8 cellular contexts compared by ENCODE assay signal in genomic region chr20:8114612-8115011, GRCh38. TPM values are rescaled to one million over a fixed set of nuclear protein-coding genes. Genes with fewer than 3 reads are reported as not detected.
DNase-seq lines count a peak whose midpoint lies in the region; ATAC-seq and TF ChIP-seq lines count a peak whose summit lies in the region.
"Not testable (repeated sequence)": the region's sequence is repeated elsewhere in the genome, so short reads cannot be mapped to it uniquely, and the experiment has no call there.
"Had no signal": no experiment of that assay in that cellular context is flagged by ENCODE, and none has a peak within 500 bp of the region (broad histone marks: within the 10 kb centered on the region; RNA-seq: fewer than 3 reads in every experiment).

No MANE protein-coding gene starts in this region.

- H3K4me1 ChIP-seq in GM23338 (ENCODE audit: insufficient read depth); HUES48 (ENCODE audit: control insufficient read depth, insufficient read depth, low read length); PC-9 (replicated peaks; ENCODE audit: insufficient read depth): not testable (repeated sequence)

- H3K27me3 Mint-ChIP-seq in GM23338 (ENCODE audit: insufficient read depth, low read depth, poor library complexity); mesothelial cell of epicardium (ENCODE audit: low read depth): not testable (repeated sequence)

- not testable (repeated sequence) for H3K79me2 ChIP-seq in GM23338 (replicated peaks; ENCODE audit: insufficient read depth); PC-9 (ENCODE audit: low read depth)

- POLR2A ChIA-PET in PC-9 (lab: Charles Lee; ENCODE audit: unreplicated experiment), result not testable (repeated sequence)

- in situ Hi-C loops in SK-MEL-5 (cut with HindIII; ENCODE audit: low pct_unique_long_range_greater_than_20kb, low sequenced_read_pairs), result not testable (repeated sequence)

- H3F3A ChIP-seq in GM23338 (replicated peaks; ENCODE audit: low read depth); PC-9 (ENCODE audit: insufficient read depth, low read depth): not testable (repeated sequence)

- not testable (repeated sequence) for H4K20me1 ChIP-seq in GM23338 (replicated peaks; ENCODE audit: insufficient read depth); PC-9 (ENCODE audit: insufficient read depth)

- H3K36me3 ChIP-seq in GM23338 (ENCODE audit: insufficient read depth); HUES48 (ENCODE audit: control insufficient read depth, insufficient read depth, low read length); PC-9 (ENCODE audit: low read depth): not testable (repeated sequence)

- not testable (repeated sequence) for ATAC-seq in GM23338

- H3K4me3 Mint-ChIP-seq in GM23338, result peak overlapping the region; percentile 48; the same call in 1 of the 3 replicates
- H3K4me3 Mint-ChIP-seq in mesothelial cell of epicardium, result peak overlapping the region; percentile 53

- H3K27me3 ChIP-seq in GM23338 (ENCODE audit: insufficient read depth); HUES48 (ENCODE audit: control insufficient read depth, insufficient read depth, low read length); PC-9 (ENCODE audit: insufficient read depth, low read depth): not testable (repeated sequence)

- BruUV-seq in PC-9 (replicated peaks; lab: Mats Ljungman, UMichigan), result not testable (repeated sequence)

- intact Hi-C loops in PC-9 (cut with micrococcal nuclease; ENCODE audit: unreplicated experiment), result not testable (repeated sequence)

- peaks cover 17% of the 10 kb centered on the region for H3K9me3 Mint-ChIP-seq in GM23338
- H3K9me3 Mint-ChIP-seq in mesothelial cell of epicardium, result not testable (repeated sequence)

- CTCF ChIA-PET in PC-9 (lab: Charles Lee), result not testable (repeated sequence)

- H3K4me3 ChIP-seq in GM23338, result peak overlapping the region; percentile 26
- H3K4me3 ChIP-seq in HUES48 (ENCODE audit: low read depth, low read length), result peak overlapping the region; percentile 56
- peak overlapping the region; percentile 48; the same call in 1 of the 2 replicates for H3K4me3 ChIP-seq in PC-9
- peak overlapping the region; percentile 39 for H3K4me3 ChIP-seq in fibroblast of villous mesenchyme (ENCODE audit: low read depth, low read length)

- DNase-seq in GM23338 (ENCODE audit: low spot score); PC-9; fibroblast of villous mesenchyme (ENCODE audit: low read depth); mesothelial cell of epicardium (ENCODE audit: low spot score in 2 of 2, unreplicated experiment in 2 of 2): not testable (repeated sequence)
- peak; percentile 11 for DNase-seq in NCI-H526 treated with DMSO at 0.1 percent for 48 hours (lab: John Stamatoyannopoulos, UW)
- peak; percentile 21 for DNase-seq in SK-MEL-5 (ENCODE audit: low read depth, low spot score)

- H3K9ac ChIP-seq in HUES48 (ENCODE audit: low read depth, low read length), result not testable (repeated sequence)

- peak overlapping the region; percentile 80; the same call in 1 of the 2 replicates for H3K27ac Mint-ChIP-seq in GM23338
- not testable (repeated sequence) for H3K27ac Mint-ChIP-seq in mesothelial cell of epicardium

- not testable (repeated sequence) for H3K9me2 ChIP-seq in GM23338 (ENCODE audit: insufficient read depth); PC-9 (ENCODE audit: insufficient read depth)

- not testable (repeated sequence) for H3K4me1 Mint-ChIP-seq in GM23338
- peaks cover 15% of the 10 kb centered on the region for H3K4me1 Mint-ChIP-seq in mesothelial cell of epicardium

- H3K9me3 ChIP-seq in HUES48 (ENCODE audit: control insufficient read depth, insufficient read depth, low read length); PC-9 (ENCODE audit: insufficient read depth, low read depth): not testable (repeated sequence)

- H3K4me2 ChIP-seq in GM23338 (peak overlapping the region; percentile 38), PC-9 (peak overlapping the region; percentile 72)

- not testable (repeated sequence) for H3K27ac ChIP-seq in GM23338 (ENCODE audit: low read depth); HUES48 (ENCODE audit: low read depth, low read length); PC-9

- not testable (repeated sequence) for H3K36me3 Mint-ChIP-seq in GM23338 (ENCODE audit: low read depth); mesothelial cell of epicardium

- H2AFZ ChIP-seq in GM23338, result not testable (repeated sequence)
- peak overlapping the region; percentile 74 for H2AFZ ChIP-seq in PC-9

- not testable (repeated sequence) for TF ChIP-seq CTCF in GM23338 (conservative IDR thresholded peaks at IDR 0.05; ENCODE audit: low read depth in 2 of 2); PC-9 (conservative IDR thresholded peaks at IDR 0.05); fibroblast of villous mesenchyme (IDR thresholded peaks at IDR 0.05; ENCODE audit: insufficient read depth, low read depth, low read length); mesothelial cell of epicardium (IDR thresholded peaks at IDR 0.05; ENCODE audit: unreplicated experiment)

RNA-seq across cellular contexts. Expression of gene PLCB1, which starts 17.5 kb away (rescaled TPM):
- total RNA-seq in GM23338 (2014; rRNA removed; shearing (Covaris generic)), result 20.6 and 20.7 TPM in 2 replicates
- 10.0 and 14.9 TPM in 2 replicates for polyA plus RNA-seq in GM23338 (2016; fragmentation: Nextera tagmentation; extraction: Ambion mirVana)
- total RNA-seq in PC-9 (2021) (not detected in 2 replicates), fibroblast of villous mesenchyme (19.0 and 35.4 TPM in 2 replicates), mesothelial cell of epicardium (35.4 to 41.5 TPM (median 35.4 TPM) in 3 replicates)
- total RNA-seq in SK-MEL-5 (2014; rRNA removed; shearing (Covaris generic)), result 14.9 and 19.7 TPM in 2 replicates
- polyA plus RNA-seq in SK-MEL-5 (2015; cell fraction: cytosol; rRNA removed), result 10.7 and 17.1 TPM in 2 replicates
- 9.3 and 11.3 TPM in 2 replicates for polyA plus RNA-seq in SK-MEL-5 (2015; cell fraction: nucleus; rRNA removed)
- total RNA-seq: G401 had no signal

Comparison
In these comparisons a context has a peak if more than half of its experiments do, and no peak if none do; other contexts are left out.
1. RNA of gene PLCB1, which starts 17.5 kb away (total RNA-seq): 35.4 to 41.5 TPM in mesothelial cell of epicardium, 19.0 to 35.4 TPM in fibroblast of villous mesenchyme, 20.6 to 20.7 TPM in GM23338 and 14.9 to 19.7 TPM in SK-MEL-5; not detected in PC-9; every median in the first group is over 10 times any median in the second.
2. Peak in every context shown above with its lines, with median percentiles within 50 percentile points of each other: H3K4me3 ChIP-seq.